In the genomic region with DNA sequence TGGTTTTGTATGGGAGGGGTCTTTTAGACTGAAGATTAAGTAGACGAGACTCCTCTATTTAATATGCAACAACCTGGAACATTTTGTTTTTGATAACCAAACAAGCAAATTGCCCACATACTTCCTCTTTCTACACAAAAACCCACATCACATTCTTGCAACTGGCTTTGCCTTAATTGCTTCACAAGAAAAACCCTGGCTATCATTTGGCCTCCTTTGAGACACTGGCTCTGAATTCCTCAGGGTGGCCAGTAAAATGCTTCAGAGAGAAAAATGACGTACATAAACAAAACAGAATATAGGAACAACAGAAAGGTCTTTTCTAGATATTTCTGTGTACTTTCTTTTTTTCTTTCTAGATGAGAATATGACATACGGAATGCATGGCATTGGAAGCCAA, we compare ENCODE assay signal across 12 cellular contexts.
DNase-seq lines count a peak whose midpoint lies in the region; ATAC-seq and TF ChIP-seq lines count a peak whose summit lies in the region.
"Had no signal": no experiment of that assay in that cellular context is flagged by ENCODE, and none has a peak within 500 bp of the region (broad histone marks: within the 10 kb centered on the region; RNA-seq: fewer than 3 reads in every experiment).

No MANE protein-coding gene starts in this region.

- no peaks in the 10 kb centered on the region for H3K9me3 Mint-ChIP-seq in nephron progenitor cell
- H3K9me3 Mint-ChIP-seq: immature natural killer cell, type B pancreatic cell had no signal

- CTCF ChIA-PET in mammary epithelial cell (lab: Charles Lee; ENCODE audit: low non-redundant PET) = no interaction called here

- DNase-seq in AG08395 (ENCODE audit: low spot score) (peak; percentile 27), NAMALWA (ENCODE audit: low spot score) (peak; percentile 7), mammary epithelial cell (no peak), non-pigmented ciliary epithelial cell (ENCODE audit: low read depth) (peak; percentile 45), NCI-H774 (lab: John Stamatoyannopoulos, UW) (no peak), head of caudate nucleus (no peak), nephron progenitor cell (no peak)
- DNase-seq: activated CD4-positive, alpha-beta T cell treated with anti-CD3 and anti-CD28 coated beads for 4 hours; immature natural killer cell had no signal

- H3K9ac ChIP-seq in mammary epithelial cell (ENCODE audit: insufficient read depth, low read length) = no peak overlapping the region

- intact Hi-C loops in mammary epithelial cell (cut with micrococcal nuclease) = loop anchor here (1.0 to 5.0 kb wide), 3 partner anchors 97 to 987 kb away; no protein-coding TSS in a partner anchor
- intact Hi-C loops in head of caudate nucleus (cut with DNase I) = no loop called here

- 78% methylated on average over 3 of the region's 3 CpGs for WGBS in mammary epithelial cell (ENCODE audit: low coverage, missing lambda C conversion rate)

- H3K79me2 ChIP-seq in mammary epithelial cell (ENCODE audit: insufficient read depth, low read length) = no peaks in the 10 kb centered on the region

- no peak for ATAC-seq in HG02970 (IDR thresholded peaks at IDR 0.05; ENCODE audit: low FRiP score, unreplicated experiment)

- H3K4me3 ChIP-seq in mammary epithelial cell (replicated peaks in 1 of 3; ENCODE audit: insufficient read depth in 1 of 3, low read depth in 2 of 3, low read length in 3 of 3) = no peak overlapping the region
- H3K4me3 ChIP-seq: cardiac muscle cell had no signal

- H3K27me3 Mint-ChIP-seq in nephron progenitor cell (ENCODE audit: low read depth, poor library complexity) = peaks cover 6% of the 10 kb centered on the region
- H3K27me3 Mint-ChIP-seq: type B pancreatic cell had no signal

- peaks cover 33% of the 10 kb centered on the region for H3K4me1 Mint-ChIP-seq in nephron progenitor cell

- BruUV-seq in mammary epithelial cell (replicated peaks; lab: Mats Ljungman, UMichigan) = no TSS peak

- H4K20me1 ChIP-seq in mammary epithelial cell (ENCODE audit: insufficient read depth, low read length) = no peaks in the 10 kb centered on the region

- H3K4me1 ChIP-seq in mammary epithelial cell (ENCODE audit: insufficient read depth, low read length) = peaks cover 39% of the 10 kb centered on the region

- H3K27ac Mint-ChIP-seq in nephron progenitor cell = no peak overlapping the region
- H3K27ac Mint-ChIP-seq: type B pancreatic cell had no signal

- H3K36me3 ChIP-seq in mammary epithelial cell (ENCODE audit: insufficient read depth, low read length) = no peaks in the 10 kb centered on the region
- H3K36me3 ChIP-seq: cardiac muscle cell had no signal

- no peaks in the 10 kb centered on the region for H3K9me3 ChIP-seq in mammary epithelial cell (replicated peaks; ENCODE audit: insufficient read depth, low read length)

- H2AFZ ChIP-seq in mammary epithelial cell (ENCODE audit: low read depth, low read length) = no peak overlapping the region

- peak overlapping the region; percentile 17 for H3K4me2 ChIP-seq in mammary epithelial cell (ENCODE audit: insufficient read depth, low read depth, low read length)

- no peak overlapping the region for H3K27ac ChIP-seq in mammary epithelial cell (ENCODE audit: insufficient read depth, low read depth, low read length)
- H3K27ac ChIP-seq: cardiac muscle cell had no signal

- no peaks in the 10 kb centered on the region for H3K36me3 Mint-ChIP-seq in nephron progenitor cell (ENCODE audit: low read depth)
- H3K36me3 Mint-ChIP-seq: immature natural killer cell, type B pancreatic cell had no signal

- H3K4me3 Mint-ChIP-seq in nephron progenitor cell = no peak overlapping the region
- H3K4me3 Mint-ChIP-seq: immature natural killer cell, type B pancreatic cell had no signal

- no peaks in the 10 kb centered on the region for H3K27me3 ChIP-seq in mammary epithelial cell (ENCODE audit: insufficient read depth, low read length)
- H3K27me3 ChIP-seq: cardiac muscle cell had no signal

- in situ Hi-C loops in mammary epithelial cell (cut with MboI; ENCODE audit: low sequenced_read_pairs in 2 of 2) = no loop called here

- TF ChIP-seq CTCF in mammary epithelial cell (conservative IDR thresholded peaks at IDR 0.05 in 1 of 2, IDR thresholded peaks at IDR 0.05 in 1 of 2; ENCODE audit: extremely low read depth in 1 of 2, insufficient read depth in 1 of 2, low read depth in 1 of 2, low read length in 2 of 2) (no peak), nephron progenitor cell (IDR thresholded peaks at IDR 0.05) (no peak)

- dilution Hi-C loops in mammary epithelial cell (cut with HindIII; ENCODE audit: low sequenced_read_pairs) = no loop called here

Comparison
In these comparisons a context has a peak if more than half of its experiments do, and no peak if none do; other contexts are left out.
1. DNase-seq: peak in AG08395 (single experiment), NAMALWA (single experiment) and non-pigmented ciliary epithelial cell (single experiment); none in mammary epithelial cell (single experiment), NCI-H774 (single experiment), head of caudate nucleus (0 of 42) and nephron progenitor cell (single experiment).